In the genomic region with DNA sequence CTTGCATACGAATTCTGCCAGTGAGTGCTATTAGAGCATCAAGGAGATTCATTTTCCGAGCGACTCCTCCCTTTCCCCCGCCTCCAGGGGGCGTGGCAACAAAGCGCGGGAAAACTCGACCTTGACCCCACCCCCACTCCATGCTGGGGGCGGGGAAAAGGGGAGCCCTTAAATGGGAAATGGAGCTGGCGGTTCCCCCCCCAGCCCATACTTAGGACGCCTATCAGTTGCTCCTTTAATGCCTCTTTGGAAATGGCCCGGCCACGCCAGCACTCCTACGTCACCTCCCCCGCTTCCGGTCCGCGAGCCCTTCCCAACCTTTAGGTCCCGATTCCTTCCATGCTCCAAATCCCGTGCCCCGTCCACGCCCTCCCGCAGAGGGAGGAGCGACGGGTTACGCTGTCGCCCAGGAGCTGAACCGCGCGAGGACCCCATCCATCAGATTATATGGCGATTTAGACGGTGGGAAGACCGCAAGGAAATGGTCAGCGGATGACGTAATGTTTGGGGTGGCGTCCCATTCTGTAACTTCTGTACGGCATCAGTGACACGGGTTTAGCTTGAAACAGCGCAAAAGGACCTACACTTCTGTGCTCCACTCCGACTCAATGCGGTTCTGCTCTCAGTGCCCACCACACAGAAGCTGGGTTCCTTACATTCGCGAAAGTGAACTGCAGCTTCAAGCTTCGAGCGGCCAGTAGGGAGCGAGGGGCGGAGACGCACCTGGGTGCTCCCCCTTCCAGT, we compare ENCODE assay signal across 8 cellular contexts. TPM values are rescaled to one million over a fixed set of nuclear protein-coding genes. Genes with fewer than 3 reads are reported as not detected.
DNase-seq lines count a peak whose midpoint lies in the region; ATAC-seq and TF ChIP-seq lines count a peak whose summit lies in the region.

No MANE protein-coding gene starts in this region.

- H3K4me1 Mint-ChIP-seq in CD14-positive monocyte, result peaks cover 51% of the 10 kb centered on the region
- peaks cover 42% of the 10 kb centered on the region for H3K4me1 Mint-ChIP-seq in activated CD4-positive, alpha-beta memory T cell treated with anti-CD3 and anti-CD28 coated beads, Interleukin-2, amount 10 ng/mL, durations not matched to agents 7 days and 5 days

- peaks cover 0 to 1% (median 0%) of the 10 kb centered on the region in 3 donors for H3K27me3 Mint-ChIP-seq in CD14-positive monocyte (ENCODE audit: low read depth in 3 of 3)
- H3K27me3 Mint-ChIP-seq in activated CD4-positive, alpha-beta memory T cell treated with anti-CD3 and anti-CD28 coated beads, Interleukin-2, amount 10 ng/mL, durations not matched to agents 7 days and 5 days, result no peaks in the 10 kb centered on the region

- H3K9ac ChIP-seq in duodenal mucosa (ENCODE audit: low read depth in 1 of 2, low read length in 2 of 2), result peak overlapping the region; percentile 92 to 96

- intact Hi-C loops in CD14-positive monocyte (cut with micrococcal nuclease) (loop anchor here in 1 of 2 donors (10.0 kb wide), 1 partner anchor 183 kb away; no protein-coding TSS in a partner anchor), lower leg skin (cut with DNase I; ENCODE audit: low total_unique reads) (no loop called here)

- peaks cover 15 to 28% of the 10 kb centered on the region in 2 donors for H3K36me3 Mint-ChIP-seq in CD14-positive monocyte
- H3K36me3 Mint-ChIP-seq in activated CD4-positive, alpha-beta memory T cell treated with anti-CD3 and anti-CD28 coated beads, Interleukin-2, amount 10 ng/mL, durations not matched to agents 7 days and 5 days (ENCODE audit: low read depth), result peaks cover 19% of the 10 kb centered on the region

- no peak for TF ChIP-seq CTCF in CD14-positive monocyte (IDR thresholded peaks at IDR 0.05)
- no peak for TF ChIP-seq CTCF in lower leg skin (IDR thresholded peaks at IDR 0.05)

- H3K36me3 ChIP-seq in duodenal mucosa (ENCODE audit: control insufficient read depth in 1 of 2, insufficient read depth in 2 of 2, low read length in 2 of 2), result peaks cover 4 to 15% of the 10 kb centered on the region in 2 donors

- H3K9me3 Mint-ChIP-seq in CD14-positive monocyte, result peaks cover 0 to 8% (median 0%) of the 10 kb centered on the region in 7 donors
- no peaks in the 10 kb centered on the region for H3K9me3 Mint-ChIP-seq in activated CD4-positive, alpha-beta memory T cell treated with anti-CD3 and anti-CD28 coated beads, Interleukin-2, amount 10 ng/mL, durations not matched to agents 7 days and 5 days

- POLR2A ChIA-PET in activated CD4-positive, alpha-beta memory T cell treated with anti-CD3 and anti-CD28 coated beads, Interleukin-2, amount 10 ng/mL, durations not matched to agents 7 days and 5 days (lab: Charles Lee), result interaction anchor here (0.6 to 3.4 kb wide), 41 partner anchors 8 to 1394 kb away, joined by 3 to 38 read pairs (median 4); partner anchors contain the start of genes C1orf56, PI4KB, PIP5K1A and POGZ

- H3K27ac ChIP-seq in duodenal mucosa (ENCODE audit: low read depth, low read length), result peak overlapping the region; percentile 98

- TF ChIP-seq POLR2A in lower leg skin (IDR thresholded peaks at IDR 0.05), result no peak

- peak; percentile 44 for ATAC-seq in GM19438 (IDR thresholded peaks at IDR 0.05; ENCODE audit: low read depth, unreplicated experiment)

- CTCF ChIA-PET in activated CD4-positive, alpha-beta memory T cell treated with anti-CD3 and anti-CD28 coated beads, Interleukin-2, amount 10 ng/mL, durations not matched to agents 7 days and 5 days (lab: Charles Lee), result interaction anchor here (1.0 to 2.1 kb wide), 14 partner anchors 14 to 210 kb away, joined by 3 to 31 read pairs (median 8); partner anchors contain the start of genes GABPB2, PI4KB, PSMB4 and PSMD4

- H3K9me3 ChIP-seq in duodenal mucosa (ENCODE audit: control insufficient read depth in 1 of 2, low read length in 2 of 2), result no peaks in the 10 kb centered on the region

- H3K4me3 Mint-ChIP-seq in CD14-positive monocyte, result peak overlapping the region; percentile 99 to 100
- peak overlapping the region; percentile 95 for H3K4me3 Mint-ChIP-seq in activated CD4-positive, alpha-beta memory T cell treated with anti-CD3 and anti-CD28 coated beads, Interleukin-2, amount 10 ng/mL, durations not matched to agents 7 days and 5 days

- peak; percentile 97 for DNase-seq in CD14-positive monocyte (ENCODE audit: low spot score)
- peak; percentile 97 for DNase-seq in HK-2 (ENCODE audit: unreplicated experiment)
- peak; percentile 98 for DNase-seq in NCI-H82 treated with DMSO at 0.1 percent for 48 hours (lab: John Stamatoyannopoulos, UW; ENCODE audit: unreplicated experiment)
- DNase-seq in activated CD4-positive, alpha-beta memory T cell treated with anti-CD3 and anti-CD28 coated beads, Interleukin-2, amount 10 ng/mL, durations not matched to agents 7 days and 5 days, result peak; percentile 97
- peak; percentile 98 to 99 for DNase-seq in lower leg skin (ENCODE audit: low spot score in 2 of 2)
- peak; percentile 91 to 94 for DNase-seq in stimulated activated CD4-positive, alpha-beta T cell treated with anti-CD3 and anti-CD28 coated beads, Interleukin-4, amount 100 ng/mL, for 4 hours

- H3K4me3 ChIP-seq in duodenal mucosa (ENCODE audit: low read depth in 1 of 2, low read length in 2 of 2) (peak overlapping the region; percentile 84 to 91), lower leg skin (ENCODE audit: low read depth, poor library complexity, severe bottlenecking) (peak overlapping the region; percentile 61)

- no peaks in the 10 kb centered on the region for H3K27me3 ChIP-seq in duodenal mucosa (ENCODE audit: control insufficient read depth in 1 of 2, insufficient read depth in 2 of 2, low read length in 2 of 2)

- peak overlapping the region; percentile 99 to 100 (median 100) for H3K27ac Mint-ChIP-seq in CD14-positive monocyte
- peak overlapping the region; percentile 98 for H3K27ac Mint-ChIP-seq in activated CD4-positive, alpha-beta memory T cell treated with anti-CD3 and anti-CD28 coated beads, Interleukin-2, amount 10 ng/mL, durations not matched to agents 7 days and 5 days

- 0 to 1% methylated on average over 48 of the region's 48 CpGs for WGBS in lower leg skin, 2 donors

- peaks cover 12 to 19% of the 10 kb centered on the region in 2 donors for H3K4me1 ChIP-seq in duodenal mucosa (ENCODE audit: control insufficient read depth in 1 of 2, insufficient read depth in 2 of 2, low read length in 2 of 2)

RNA-seq across cellular contexts. Expression of gene ZNF687, which starts 0.7 kb away (rescaled TPM):
- 1 to 10 TPM; 1.3 to 1.8 TPM for polyA plus RNA-seq in CD14-positive monocyte
- 10 to 100 TPM; 31.4 to 32.6 TPM for total RNA-seq in activated CD4-positive, alpha-beta memory T cell treated with anti-CD3 and anti-CD28 coated beads, Interleukin-2, amount 10 ng/mL, durations not matched to agents 7 days and 5 days
- 10 to 100 TPM; 21.9 to 45.0 (median 32.2) TPM for total RNA-seq in lower leg skin

RNA-seq across cellular contexts. Expression of gene PSMD4, which starts 26.9 kb away (rescaled TPM):
- 100 to 1,000 TPM; 252 to 266 TPM for polyA plus RNA-seq in CD14-positive monocyte
- 100 to 1,000 TPM; 178 to 188 TPM for total RNA-seq in activated CD4-positive, alpha-beta memory T cell treated with anti-CD3 and anti-CD28 coated beads, Interleukin-2, amount 10 ng/mL, durations not matched to agents 7 days and 5 days
- 100 to 1,000 TPM in 3 of 4 donors, 10 to 100 TPM in 1; 69.9 to 122 (median 118) TPM for total RNA-seq in lower leg skin

RNA-seq across cellular contexts. Expression of gene PI4KB, which starts 45.8 kb away (rescaled TPM):
- polyA plus RNA-seq in CD14-positive monocyte, result 10 to 100 TPM; 37.8 to 50.3 TPM
- 10 to 100 TPM; 71.2 to 72.9 TPM for total RNA-seq in activated CD4-positive, alpha-beta memory T cell treated with anti-CD3 and anti-CD28 coated beads, Interleukin-2, amount 10 ng/mL, durations not matched to agents 7 days and 5 days
- total RNA-seq in lower leg skin, result 10 to 100 TPM; 45.4 to 55.3 (median 49.4) TPM

Comparison
In these comparisons a context has a peak if more than half of its experiments do, and no peak if none do; other contexts are left out.
1. Peak in every context shown above with its lines: DNase-seq, ATAC-seq, H3K4me3 ChIP-seq and H3K27ac ChIP-seq.